In genomic region chr1:47280142-47280541, GRCh38 we compare ENCODE assay signal across 1 cellular context.
TF ChIP-seq lines count a peak whose summit lies in the region.

No MANE protein-coding gene starts in this region.

TF ChIP-seq in IMR-90, 13 proteins besides CTCF, POLR2A, EP300 and RAD21:
- TF ChIP-seq USF2 (IDR thresholded peaks at IDR 0.05; ENCODE audit: low read depth, low read length): no peak
- no peak for TF ChIP-seq CEBPB (IDR thresholded peaks at IDR 0.05; ENCODE audit: low read depth, low read length)
- TF ChIP-seq NFE2L2 (IDR thresholded peaks at IDR 0.05; ENCODE audit: low read depth, low read length): no peak
- TF ChIP-seq CHD1 (IDR thresholded peaks at IDR 0.05; ENCODE audit: low read depth, low read length): no peak
- no peak for TF ChIP-seq BHLHE40 (IDR thresholded peaks at IDR 0.05; ENCODE audit: low read depth, low read length)
- no peak for TF ChIP-seq FOS (IDR thresholded peaks at IDR 0.05; ENCODE audit: low read depth, low read length)
- TF ChIP-seq SMC3 (IDR thresholded peaks at IDR 0.05; ENCODE audit: low read depth, low read length): no peak
- no peak for TF ChIP-seq MAZ (IDR thresholded peaks at IDR 0.05; ENCODE audit: borderline replicate concordance, low read depth, low read length)
- no peak for TF ChIP-seq MXI1 (IDR thresholded peaks at IDR 0.05; ENCODE audit: borderline replicate concordance, low read depth, low read length)
- TF ChIP-seq ELK1 (IDR thresholded peaks at IDR 0.05; ENCODE audit: borderline replicate concordance, low read depth, low read length): no peak
- TF ChIP-seq RCOR1 (IDR thresholded peaks at IDR 0.05; ENCODE audit: insufficient replicate concordance, low read length): no peak
- no peak for TF ChIP-seq RFX5 (IDR thresholded peaks at IDR 0.05; ENCODE audit: low read depth, low read length)
